Comparison of ENCODE assay signal across 1 cellular context in the genomic region with DNA sequence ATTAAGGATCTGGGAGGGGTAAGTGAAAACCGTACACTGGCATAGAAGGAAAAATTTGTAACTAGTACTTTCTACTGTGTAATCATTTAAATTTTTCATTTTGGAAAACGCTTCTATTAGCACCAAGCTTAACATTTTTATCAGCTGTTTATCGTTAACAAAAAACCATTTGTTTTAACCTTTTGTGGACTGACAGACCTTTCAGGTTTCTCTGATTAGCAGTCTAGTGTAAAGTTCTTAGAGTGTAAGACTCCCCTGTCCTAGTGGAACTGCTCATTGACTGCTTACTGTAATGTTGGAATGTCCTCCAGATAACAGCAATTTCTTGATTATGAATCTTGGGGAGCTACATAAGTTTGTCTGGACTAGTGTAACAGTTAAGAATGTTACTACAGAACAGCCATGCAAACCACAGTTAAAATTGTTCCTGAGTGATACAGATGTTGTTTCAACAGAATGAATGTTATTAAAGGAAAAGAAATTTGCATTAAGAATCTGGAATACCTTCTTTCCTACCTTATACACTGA.
TF ChIP-seq lines count a peak whose summit lies in the region.

No MANE protein-coding gene starts in this region.

TF ChIP-seq in IMR-90, 13 proteins besides CTCF, POLR2A, EP300 and RAD21:
- TF ChIP-seq NFE2L2 (IDR thresholded peaks at IDR 0.05; ENCODE audit: low read depth, low read length) = no peak
- no peak for TF ChIP-seq MAZ (IDR thresholded peaks at IDR 0.05; ENCODE audit: borderline replicate concordance, low read depth, low read length)
- no peak for TF ChIP-seq BHLHE40 (IDR thresholded peaks at IDR 0.05; ENCODE audit: low read depth, low read length)
- TF ChIP-seq MXI1 (IDR thresholded peaks at IDR 0.05; ENCODE audit: borderline replicate concordance, low read depth, low read length) = no peak
- TF ChIP-seq CHD1 (IDR thresholded peaks at IDR 0.05; ENCODE audit: low read depth, low read length) = no peak
- no peak for TF ChIP-seq RCOR1 (IDR thresholded peaks at IDR 0.05; ENCODE audit: insufficient replicate concordance, low read length)
- TF ChIP-seq FOS (IDR thresholded peaks at IDR 0.05; ENCODE audit: low read depth, low read length) = no peak
- TF ChIP-seq CEBPB (IDR thresholded peaks at IDR 0.05; ENCODE audit: low read depth, low read length) = no peak
- TF ChIP-seq, protein P1, sequence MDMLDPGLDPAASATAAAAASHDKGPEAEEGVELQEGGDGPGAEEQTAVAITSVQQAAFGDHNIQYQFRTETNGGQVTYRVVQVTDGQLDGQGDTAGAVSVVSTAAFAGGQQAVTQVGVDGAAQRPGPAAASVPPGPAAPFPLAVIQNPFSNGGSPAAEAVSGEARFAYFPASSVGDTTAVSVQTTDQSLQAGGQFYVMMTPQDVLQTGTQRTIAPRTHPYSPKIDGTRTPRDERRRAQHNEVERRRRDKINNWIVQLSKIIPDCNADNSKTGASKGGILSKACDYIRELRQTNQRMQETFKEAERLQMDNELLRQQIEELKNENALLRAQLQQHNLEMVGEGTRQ (IDR thresholded peaks at IDR 0.05; ENCODE audit: low read depth, low read length) = no peak
- no peak for TF ChIP-seq SMC3 (IDR thresholded peaks at IDR 0.05; ENCODE audit: low read depth, low read length)
- TF ChIP-seq RFX5 (IDR thresholded peaks at IDR 0.05; ENCODE audit: low read depth, low read length) = no peak
